In genomic region chr2:109690822-109691541, GRCh38 we compare ENCODE assay signal across 12 cellular contexts.
A peak's percentile ranks its signal among the peaks of the same experiment; 100 is the strongest.
DNase-seq lines count a peak whose midpoint lies in the region; ATAC-seq, FAIRE-seq and TF ChIP-seq lines count a peak whose summit lies in the region.
"Had no signal": no experiment of that assay in that cellular context is flagged by ENCODE, and none has a peak within 500 bp of the region (broad histone marks: within the 10 kb centered on the region; RNA-seq: fewer than 3 reads in every experiment).

No MANE protein-coding gene starts in this region.

- CTCF ChIA-PET in GM12878 (lab: Yijun Ruan, JAX): no interaction called here

- DNase-seq in GM12878 (ENCODE audit: low read depth, low spot score) (no peak), hepatocyte (ENCODE audit: low spot score) (peak; percentile 76), trophoblast cell (peak; percentile 52 to 79), uterus (peak; percentile 26 to 39), osteocyte (ENCODE audit: extremely low spot score, unreplicated experiment) (no peak)
- no peak for DNase-seq in stimulated activated naive CD4-positive, alpha-beta T cell (lab: John Stamatoyannopoulos, UW)
- DNase-seq: activated naive CD8-positive, alpha-beta T cell treated with anti-CD3 and anti-CD28 coated beads, Interleukin-2, amount 10 ng/mL, durations not matched to agents 7 days and 5 days; effector memory CD8-positive, alpha-beta T cell; NCI-H187 had no signal

- H3K9me3 Mint-ChIP-seq in osteocyte (ENCODE audit: unreplicated experiment): no peaks in the 10 kb centered on the region
- H3K9me3 Mint-ChIP-seq: effector memory CD8-positive, alpha-beta T cell; neural crest cell had no signal

- no TSS peak for BruUV-seq in GM12878 (replicated peaks; lab: Mats Ljungman, UMichigan)

- H3K36me3 Mint-ChIP-seq in osteocyte (ENCODE audit: unreplicated experiment): no peaks in the 10 kb centered on the region
- H3K36me3 Mint-ChIP-seq: activated naive CD8-positive, alpha-beta T cell treated with anti-CD3 and anti-CD28 coated beads, Interleukin-2, amount 10 ng/mL, durations not matched to agents 7 days and 5 days had no signal

- H2AFZ ChIP-seq in GM12878 (ENCODE audit: control insufficient read depth, low read depth, low read length) (no peak overlapping the region), hepatocyte (no peak overlapping the region), trophoblast cell (ENCODE audit: insufficient read depth, low read length, poor library complexity) (no peak overlapping the region)

- intact Hi-C loops in GM12878 (cut with micrococcal nuclease; ENCODE audit: unreplicated experiment): no loop called here
- intact Hi-C loops in uterus (cut with DNase I; ENCODE audit: low total_unique reads): no loop called here

- H3K27me3 ChIP-seq in GM12878 (replicated peaks in 1 of 2; ENCODE audit: control insufficient read depth in 2 of 2, insufficient read depth in 2 of 2, low read length in 1 of 2) (no peaks in the 10 kb centered on the region), hepatocyte (no peaks in the 10 kb centered on the region), trophoblast cell (ENCODE audit: insufficient read depth, low read length) (no peaks in the 10 kb centered on the region), uterus (no peaks in the 10 kb centered on the region)

- H3K4me1 Mint-ChIP-seq in osteocyte (ENCODE audit: unreplicated experiment): peaks cover 6% of the 10 kb centered on the region
- H3K4me1 Mint-ChIP-seq: activated naive CD8-positive, alpha-beta T cell treated with anti-CD3 and anti-CD28 coated beads, Interleukin-2, amount 10 ng/mL, durations not matched to agents 7 days and 5 days had no signal

- no peak for TF ChIP-seq EP300 in GM12878 (IDR thresholded peaks at IDR 0.05; ENCODE audit: borderline replicate concordance in 1 of 2, control insufficient read depth in 1 of 2, low read depth in 2 of 2, low read length in 2 of 2)

- peak overlapping the region; percentile 52 for H3K14ac ChIP-seq in trophoblast cell (ENCODE audit: low read length)

- H4K20me1 ChIP-seq in GM12878 (ENCODE audit: control insufficient read depth, insufficient read depth) (no peaks in the 10 kb centered on the region), hepatocyte (ENCODE audit: insufficient read depth, poor library complexity, severe bottlenecking) (no peaks in the 10 kb centered on the region)

- H2BK12ac ChIP-seq in trophoblast cell (ENCODE audit: low read length): peak overlapping the region; percentile 85

- H4K12ac ChIP-seq in trophoblast cell (ENCODE audit: low read depth, low read length): peak overlapping the region; percentile 10

- TF ChIP-seq RAD21 in GM12878 (IDR thresholded peaks at IDR 0.05; ENCODE audit: insufficient read depth, low read depth, low read length): no peak

- peak overlapping the region; percentile 75 for H3K18ac ChIP-seq in trophoblast cell (ENCODE audit: low read length)

- H4K91ac ChIP-seq in trophoblast cell (ENCODE audit: low read depth, low read length): peak overlapping the region; percentile 93

- H3K27ac ChIP-seq in GM12878 (ENCODE audit: control insufficient read depth, insufficient read depth): no peak overlapping the region
- H3K27ac ChIP-seq in hepatocyte: peak overlapping the region; percentile 94
- peak overlapping the region; percentile 92 for H3K27ac ChIP-seq in trophoblast cell (ENCODE audit: low read depth, low read length)
- peak overlapping the region; percentile 80 to 88 for H3K27ac ChIP-seq in uterus

- no peak overlapping the region for H3K27ac Mint-ChIP-seq in osteocyte (ENCODE audit: unreplicated experiment)
- H3K27ac Mint-ChIP-seq: activated naive CD8-positive, alpha-beta T cell treated with anti-CD3 and anti-CD28 coated beads, Interleukin-2, amount 10 ng/mL, durations not matched to agents 7 days and 5 days; effector memory CD8-positive, alpha-beta T cell had no signal

- RAD21 ChIA-PET in GM12878 (lab: Charles Lee; ENCODE audit: unreplicated experiment): no interaction called here

- H3K79me1 ChIP-seq in trophoblast cell (ENCODE audit: low read length): peaks cover 38% of the 10 kb centered on the region

- peak overlapping the region; percentile 89 for H2BK120ac ChIP-seq in trophoblast cell (ENCODE audit: insufficient read depth, low read length, poor library complexity)

- in situ Hi-C loops in GM12878 (cut with MboI): no loop called here

- FAIRE-seq in GM12878 (lab: Jason Lieb, UNC): no peak
- FAIRE-seq: GM12892 had no signal

- no peak for TF ChIP-seq POLR2A in GM12878 (IDR thresholded peaks at IDR 0.05; ENCODE audit: low read depth, low read length)
- TF ChIP-seq POLR2A in uterus (IDR thresholded peaks at IDR 0.05): no peak

- H3K9me2 ChIP-seq in hepatocyte (replicated peaks; ENCODE audit: insufficient read depth): no peaks in the 10 kb centered on the region

- H2BK5ac ChIP-seq in trophoblast cell (ENCODE audit: low read depth, low read length, poor library complexity): peak overlapping the region; percentile 93

- peak overlapping the region; percentile 30 for H3K4ac ChIP-seq in trophoblast cell (ENCODE audit: low read depth, low read length)

- H3K4me2 ChIP-seq in GM12878 (ENCODE audit: control insufficient read depth, insufficient read depth) (no peak overlapping the region), hepatocyte (peak overlapping the region; percentile 63), trophoblast cell (ENCODE audit: low read length) (peak overlapping the region; percentile 1)

- no peak overlapping the region for H3K4me3 ChIP-seq in GM12878
- H3K4me3 ChIP-seq in hepatocyte: no peak overlapping the region
- H3K4me3 ChIP-seq in trophoblast cell (ENCODE audit: low read depth, low read length): no peak overlapping the region
- no peak overlapping the region for H3K4me3 ChIP-seq in uterus

- no peak for TF ChIP-seq CTCF in GM12878 (IDR thresholded peaks at IDR 0.05 in 2 of 3, conservative IDR thresholded peaks at IDR 0.05 in 1 of 3; ENCODE audit: control insufficient read depth in 2 of 3, extremely low read depth in 1 of 3, insufficient read depth in 1 of 3, low read depth in 3 of 3, low read length in 3 of 3)
- no peak for TF ChIP-seq CTCF in hepatocyte (IDR thresholded peaks at IDR 0.05; ENCODE audit: poor library complexity)
- TF ChIP-seq CTCF in uterus (IDR thresholded peaks at IDR 0.05): no peak
- TF ChIP-seq CTCF in osteocyte (IDR thresholded peaks at IDR 0.05): no peak

- WGBS in GM12878 (ENCODE audit: insufficient coverage, insufficient replicate concordance, low lambda C conversion rate, missing lambda C conversion rate): 39% methylated on average over 7 of the region's 7 CpGs
- 27% methylated on average over 7 of the region's 7 CpGs for WGBS in hepatocyte (ENCODE audit: low lambda C conversion rate, missing lambda C conversion rate)
- no CpG with 5 or more reads among the region's 7 CpGs for WGBS in trophoblast cell (ENCODE audit: extremely low coverage, insufficient coverage, insufficient read length)

- no peak overlapping the region for H3K4me3 Mint-ChIP-seq in osteocyte (ENCODE audit: unreplicated experiment)
- H3K4me3 Mint-ChIP-seq: activated naive CD8-positive, alpha-beta T cell treated with anti-CD3 and anti-CD28 coated beads, Interleukin-2, amount 10 ng/mL, durations not matched to agents 7 days and 5 days; effector memory CD8-positive, alpha-beta T cell; neural crest cell had no signal

- no peaks in the 10 kb centered on the region; the same call in 1 of the 3 replicates for H3K9me3 ChIP-seq in GM12878 (replicated peaks; ENCODE audit: control insufficient read depth, insufficient read depth, low read length)
- no peaks in the 10 kb centered on the region for H3K9me3 ChIP-seq in hepatocyte (ENCODE audit: low read depth)
- no peaks in the 10 kb centered on the region for H3K9me3 ChIP-seq in trophoblast cell (ENCODE audit: insufficient read depth, low read depth, low read length)
- no peaks in the 10 kb centered on the region for H3K9me3 ChIP-seq in uterus

- H2AK5ac ChIP-seq in trophoblast cell (ENCODE audit: low read length): peak overlapping the region; percentile 49

- H3K9ac ChIP-seq in GM12878 (ENCODE audit: control insufficient read depth, insufficient read depth, low read length) (no peak overlapping the region), trophoblast cell (ENCODE audit: low read length) (no peak overlapping the region)

- H3K79me2 ChIP-seq in GM12878 (ENCODE audit: control insufficient read depth, insufficient read depth, low read length): no peaks in the 10 kb centered on the region
- no peaks in the 10 kb centered on the region for H3K79me2 ChIP-seq in hepatocyte
- H3K79me2 ChIP-seq in trophoblast cell (ENCODE audit: control insufficient read depth, insufficient read depth, low read length, poor library complexity): peaks cover 2% of the 10 kb centered on the region

- no peaks in the 10 kb centered on the region for H3K27me3 Mint-ChIP-seq in osteocyte (ENCODE audit: unreplicated experiment)

- H4K8ac ChIP-seq in trophoblast cell (ENCODE audit: low read depth, low read length): peak overlapping the region; percentile 48

- H3K36me3 ChIP-seq in GM12878 (ENCODE audit: control insufficient read depth in 2 of 2, insufficient read depth in 2 of 2, low read length in 1 of 2) (no peaks in the 10 kb centered on the region), hepatocyte (replicated peaks; ENCODE audit: insufficient read depth, low read depth) (no peaks in the 10 kb centered on the region), trophoblast cell (ENCODE audit: control insufficient read depth in 1 of 2, insufficient read depth in 2 of 2, low read length in 2 of 2) (no peaks in the 10 kb centered on the region), uterus (no peaks in the 10 kb centered on the region)

- SMC1A ChIA-PET in GM12878 (lab: Charles Lee; ENCODE audit: uncharacterized antibody, unreplicated experiment): no interaction called here

- POLR2A ChIA-PET in GM12878 (lab: Charles Lee): no interaction called here

- no peaks in the 10 kb centered on the region for H3K4me1 ChIP-seq in GM12878 (ENCODE audit: control insufficient read depth, insufficient read depth, low read length)
- peaks cover 59% of the 10 kb centered on the region for H3K4me1 ChIP-seq in hepatocyte (ENCODE audit: insufficient read depth)
- peaks cover 39 to 40% of the 10 kb centered on the region in 2 experiments for H3K4me1 ChIP-seq in trophoblast cell (ENCODE audit: control insufficient read depth in 1 of 2, insufficient read depth in 2 of 2, low read length in 2 of 2)
- H3K4me1 ChIP-seq in uterus: peaks cover 9 to 12% of the 10 kb centered on the region in 2 donors

- ATAC-seq in GM12878 (no peak), HG03095 (IDR thresholded peaks at IDR 0.05; ENCODE audit: unreplicated experiment) (no peak)
- ATAC-seq: effector memory CD8-positive, alpha-beta T cell had no signal

- no peak overlapping the region for H3K23ac ChIP-seq in trophoblast cell (ENCODE audit: low read length)

TF ChIP-seq in GM12878, 131 proteins besides CTCF, POLR2A, EP300 and RAD21 (continues in another document):
- no peak for TF ChIP-seq MTA3 (IDR thresholded peaks at IDR 0.05; ENCODE audit: borderline replicate concordance, low read length)
- no peak for TF ChIP-seq IKZF1 (conservative IDR thresholded peaks at IDR 0.05)
- no peak for TF ChIP-seq ASH2L (IDR thresholded peaks at IDR 0.05; ENCODE audit: borderline replicate concordance, low read depth)
- TF ChIP-seq ZNF24 (IDR thresholded peaks at IDR 0.05): no peak
- 0 out of 2 replicates have a peak, but pooled peaks have one; percentile 13 for TF ChIP-seq FOXK2 (IDR thresholded peaks at IDR 0.05)
- no peak for TF ChIP-seq MXI1 (IDR thresholded peaks at IDR 0.05; ENCODE audit: low read depth, low read length)

Comparison
In these comparisons a context has a peak if more than half of its experiments do, and no peak if none do; other contexts are left out.
1. DNase-seq: peak in hepatocyte (single experiment), trophoblast cell (2 of 2) and uterus (2 of 2); none in GM12878 (single experiment), osteocyte (single experiment) and stimulated activated naive CD4-positive, alpha-beta T cell (0 of 6).